ENCODE assay signal across 8 cellular contexts in genomic region chr7:149771199-149771636, GRCh38. TPM values are rescaled to one million over a fixed set of nuclear protein-coding genes. Genes with fewer than 3 reads are reported as not detected.
DNase-seq lines count a peak whose midpoint lies in the region; ATAC-seq and TF ChIP-seq lines count a peak whose summit lies in the region.

No MANE protein-coding gene starts in this region.

- DNase-seq in heart left ventricle, result no peak
- DNase-seq in NCI-H1930 (lab: John Stamatoyannopoulos, UW), result no peak
- DNase-seq in SHP77 treated with DMSO at 0.1 percent for 48 hours (lab: John Stamatoyannopoulos, UW), result no peak

- H3K36me3 ChIP-seq in heart left ventricle, result peaks cover 0 to 41% (median 6%) of the 10 kb centered on the region in 9 donors

- H3K4me3 ChIP-seq in heart left ventricle (peak overlapping the region in 11 of 12 donors; percentile 57 to 89 (median 65)), skin epidermis (peak overlapping the region; percentile 42 to 75 (median 65))

- ATAC-seq in GM18873 (IDR thresholded peaks at IDR 0.05; ENCODE audit: low FRiP score, unreplicated experiment) (peak; percentile 5), HG02970 (IDR thresholded peaks at IDR 0.05; ENCODE audit: low FRiP score, unreplicated experiment) (peak; percentile 21), heart left ventricle (peak in 1 of 4 donors; percentile 1), HG02840 (IDR thresholded peaks at IDR 0.05; ENCODE audit: low FRiP score, unreplicated experiment) (no peak)

- TF ChIP-seq CTCF in VCaP (conservative IDR thresholded peaks at IDR 0.05) (no peak), heart left ventricle (IDR thresholded peaks at IDR 0.05) (no peak)

- peaks cover 0 to 19% (median 6%) of the 10 kb centered on the region in 9 donors for H3K27me3 ChIP-seq in heart left ventricle

- peaks cover 0 to 41% (median 21%) of the 10 kb centered on the region in 12 donors for H3K4me1 ChIP-seq in heart left ventricle

- no peaks in the 10 kb centered on the region for H3K9me3 ChIP-seq in heart left ventricle

- 27 to 36% (median 32%) methylated on average over 13 of the region's 13 CpGs for WGBS in heart left ventricle, 4 donors

- H3K27ac ChIP-seq in VCaP, result peak overlapping the region; percentile 91; the same call in 1 of the 2 replicates
- H3K27ac ChIP-seq in heart left ventricle, result peak overlapping the region in 11 of 12 donors; percentile 16 to 80 (median 68)
- peak overlapping the region in 13 of 21 experiments; percentile 16 to 92 (median 79) for H3K27ac ChIP-seq in skin epidermis

- no peak for TF ChIP-seq POLR2A in heart left ventricle (IDR thresholded peaks at IDR 0.05)

- intact Hi-C loops in heart left ventricle (cut with DNase I), result loop anchor here in 3 of 10 donors (5.0 to 10.0 kb wide), 3 partner anchors 64 to 101 kb away; partner anchors contain the start of genes ZNF862 (in 3 of the 3) and ATP6V0E2 (in 1 of the 3)

RNA-seq across cellular contexts. Expression of gene ZNF467, which starts 2.2 kb away (rescaled TPM):
- total RNA-seq in heart left ventricle, result 1 to 10 TPM; 2.6 to 9.5 (median 5.1) TPM
- polyA plus RNA-seq in heart left ventricle, result 1 to 10 TPM; 3.6 to 4.7 TPM
